In genomic region chr11:33987975-33988580, GRCh38 we compare ENCODE assay signal across 8 cellular contexts.
A peak's percentile ranks its signal among the peaks of the same experiment; 100 is the strongest.
DNase-seq lines count a peak whose midpoint lies in the region; ATAC-seq and TF ChIP-seq lines count a peak whose summit lies in the region.

No MANE protein-coding gene starts in this region.

- no peaks in the 10 kb centered on the region for H3K79me2 ChIP-seq in OCI-LY3 (ENCODE audit: low read length)

- H3K4me1 Mint-ChIP-seq in naive thymus-derived CD4-positive, alpha-beta T cell = peaks cover 0 to 11% (median 9%) of the 10 kb centered on the region in 7 donors

- DNase-seq in Daoy (ENCODE audit: low read depth) (peak; percentile 65), HT1080 (ENCODE audit: low read depth) (peak; percentile 34), activated T-cell treated with anti-CD3 and anti-CD28 coated beads for 1 hour (ENCODE audit: low read depth) (peak; percentile 60)
- peak; percentile 41 to 78 (median 64) for DNase-seq in naive thymus-derived CD4-positive, alpha-beta T cell
- DNase-seq in stimulated activated CD8-positive, alpha-beta memory T cell treated with anti-CD3 and anti-CD28 coated beads, Interleukin-7, amount 100 ng/mL, for 4 hours (ENCODE audit: low read depth in 2 of 2) = peak; percentile 46 to 52

- no peak overlapping the region for H3K4me2 ChIP-seq in OCI-LY3 (ENCODE audit: low read length)

- H2AFZ ChIP-seq in OCI-LY3 (ENCODE audit: low read depth, low read length) = no peak overlapping the region

- H3K9me3 Mint-ChIP-seq in naive thymus-derived CD4-positive, alpha-beta T cell = peaks cover 0 to 2% (median 0%) of the 10 kb centered on the region in 11 donors

- H3K27ac ChIP-seq in OCI-LY3 (ENCODE audit: low read length) = no peak overlapping the region
- no peak overlapping the region for H3K27ac ChIP-seq in naive thymus-derived CD4-positive, alpha-beta T cell (ENCODE audit: low read depth, low read length)

- H3K4me3 Mint-ChIP-seq in naive thymus-derived CD4-positive, alpha-beta T cell = no peak overlapping the region

- H3K4me3 ChIP-seq in OCI-LY3 (ENCODE audit: low read length) = no peak overlapping the region
- no peak overlapping the region for H3K4me3 ChIP-seq in naive thymus-derived CD4-positive, alpha-beta T cell (ENCODE audit: low read length)

- H3K27me3 ChIP-seq in OCI-LY3 (ENCODE audit: low read depth, low read length) = peaks cover 6% of the 10 kb centered on the region; the same call in 1 of the 2 replicates
- no peaks in the 10 kb centered on the region for H3K27me3 ChIP-seq in naive thymus-derived CD4-positive, alpha-beta T cell (ENCODE audit: control insufficient read depth in 2 of 2, insufficient read depth in 2 of 2, low read length in 2 of 2)

- H3K36me3 Mint-ChIP-seq in naive thymus-derived CD4-positive, alpha-beta T cell = no peaks in the 10 kb centered on the region

- no peaks in the 10 kb centered on the region for H4K20me1 ChIP-seq in OCI-LY3 (ENCODE audit: insufficient read depth, low read length)

- H3K9me3 ChIP-seq in OCI-LY3 (ENCODE audit: insufficient read depth, low read length) = no peaks in the 10 kb centered on the region
- no peaks in the 10 kb centered on the region for H3K9me3 ChIP-seq in naive thymus-derived CD4-positive, alpha-beta T cell (ENCODE audit: control insufficient read depth in 2 of 3, low read length in 3 of 3)

- H3K4me1 ChIP-seq in OCI-LY3 (ENCODE audit: low read length) = no peaks in the 10 kb centered on the region
- H3K4me1 ChIP-seq in naive thymus-derived CD4-positive, alpha-beta T cell (ENCODE audit: control insufficient read depth in 2 of 2, insufficient read depth in 2 of 2, low read length in 2 of 2) = no peaks in the 10 kb centered on the region

- H3K27me3 Mint-ChIP-seq in naive thymus-derived CD4-positive, alpha-beta T cell = peaks cover 0 to 5% (median 2%) of the 10 kb centered on the region in 5 donors

- intact Hi-C loops in naive thymus-derived CD4-positive, alpha-beta T cell (cut with micrococcal nuclease) = loop anchor here (1.0 to 5.0 kb wide), 3 partner anchors 130 to 181 kb away; no protein-coding TSS in a partner anchor

- H3K36me3 ChIP-seq in OCI-LY3 (replicated peaks; ENCODE audit: low read depth, low read length) = no peaks in the 10 kb centered on the region
- H3K36me3 ChIP-seq in naive thymus-derived CD4-positive, alpha-beta T cell (ENCODE audit: control insufficient read depth in 2 of 3, insufficient read depth in 3 of 3, low read length in 3 of 3) = no peaks in the 10 kb centered on the region

- POLR2A ChIA-PET in naive thymus-derived CD4-positive, alpha-beta T cell (lab: Charles Lee) = interaction anchor here (0.9 kb wide), 1 partner anchor 13 kb away, joined by 3 read pairs; no protein-coding TSS in a partner anchor

- peak; percentile 85 for TF ChIP-seq CTCF in OCI-LY3 (IDR thresholded peaks at IDR 0.05; ENCODE audit: low read depth, low read length)

- ATAC-seq in esophagus mucosa (peak; percentile 72), GM21825 (IDR thresholded peaks at IDR 0.05; ENCODE audit: unreplicated experiment) (no peak)
- ATAC-seq in naive thymus-derived CD4-positive, alpha-beta T cell = peak; percentile 88

- H3K27ac Mint-ChIP-seq in naive thymus-derived CD4-positive, alpha-beta T cell = no peak overlapping the region

- no peak overlapping the region for H3K9ac ChIP-seq in OCI-LY3 (ENCODE audit: low read length)

- CTCF ChIA-PET in naive thymus-derived CD4-positive, alpha-beta T cell (lab: Charles Lee) = interaction anchor here (0.6 to 1.8 kb wide), 10 partner anchors 9 to 429 kb away, joined by 3 to 8 read pairs (median 3); no protein-coding TSS in a partner anchor
